In genomic region chr5:67120032-67120431, GRCh38 we compare ENCODE assay signal across 26 cellular contexts.
"Had no signal": no experiment of that assay in that cellular context is flagged by ENCODE, and none has a peak within 500 bp of the region (broad histone marks: within the 10 kb centered on the region; RNA-seq: fewer than 3 reads in every experiment).

No MANE protein-coding gene starts in this region.

- H3K27ac ChIP-seq: breast epithelium, RWPE1 had no signal

- FAIRE-seq: TTC549 had no signal

- ATAC-seq: activated CD4-positive, CD25-positive, alpha-beta regulatory T cell treated with anti-CD3 and anti-CD28 coated beads, Interleukin-2, amount 50 U/mL, for 24 hours; activated CD8-positive, alpha-beta memory T cell treated with anti-CD3 and anti-CD28 coated beads, Interleukin-2, amount 10 ng/mL, durations not matched to agents 7 days and 5 days; Panc1; T-helper 17 cell had no signal

- H3K4me1 ChIP-seq: breast epithelium had no signal

- H3K36me3 ChIP-seq: breast epithelium had no signal

- DNase-seq: activated CD4-positive, alpha-beta T cell treated with anti-CD3 and anti-CD28 coated beads for 48 hours; activated CD4-positive, alpha-beta T cell treated with anti-CD3 and anti-CD28 coated beads, Interleukin-2, amount 50 U/mL, for 48 hours; activated CD8-positive, alpha-beta memory T cell treated with anti-CD3 and anti-CD28 coated beads, Interleukin-2, amount 10 ng/mL, durations not matched to agents 7 days and 5 days; activated effector memory CD4-positive, alpha-beta T cell treated with anti-CD3 and anti-CD28 coated beads, Interleukin-2, amount 50 U/mL, for 16 hours; activated naive CD4-positive, alpha-beta T cell treated with anti-CD3 and anti-CD28 coated beads for 36 hours; activated T-cell treated with anti-CD3 and anti-CD28 coated beads, Interleukin-2, amount 50 U/mL, for 24 hours; aorta; caudate nucleus; Karpas-422; MM.1S; NCI-H1105; NCI-H1436; NCI-H1694 treated with DMSO at 0.1 percent for 48 hours; NCI-H2029 treated with DMSO at 0.1 percent for 48 hours; NCI-H510A treated with DMSO at 0.1 percent for 48 hours; NCI-H69; NK-92 treated with Interleukin-12 subunit alpha and Interleukin-12 subunit beta, amount 100 ng/mL, for 24 hours; OCI-M1; SIG-M5; T-helper 17 cell; T-helper 9 cell had no signal

- H3K9me3 ChIP-seq: breast epithelium had no signal

- H3K27me3 ChIP-seq: breast epithelium had no signal

- H3K4me3 ChIP-seq: breast epithelium had no signal
